ENCODE assay signal across 12 cellular contexts in genomic region chr4:118968813-118969212, GRCh38.
A peak's percentile ranks its signal among the peaks of the same experiment; 100 is the strongest.
DNase-seq lines count a peak whose midpoint lies in the region; ATAC-seq, FAIRE-seq and TF ChIP-seq lines count a peak whose summit lies in the region.
"Had no signal": no experiment of that assay in that cellular context is flagged by ENCODE, and none has a peak within 500 bp of the region (broad histone marks: within the 10 kb centered on the region; RNA-seq: fewer than 3 reads in every experiment).

No MANE protein-coding gene starts in this region.

- FAIRE-seq in GM19239 (lab: Jason Lieb, UNC), result peak; percentile 47
- no peak for FAIRE-seq in kidney (lab: Jason Lieb, UNC)

- no peak for ATAC-seq in T-helper 17 cell

- DNase-seq in GM19239 (ENCODE audit: insufficient read length, low spot score) (no peak), T-helper 17 cell (no peak), right atrium auricular region (ENCODE audit: low spot score) (no peak), renal cortical epithelial cell (ENCODE audit: low read depth) (peak; percentile 30), LoVo (ENCODE audit: low spot score) (no peak), NCI-H1417 treated with DMSO at 0.1 percent for 48 hours (lab: John Stamatoyannopoulos, UW) (no peak), iPS-NIHi11 (ENCODE audit: low spot score) (no peak), kidney (no peak)
- DNase-seq: activated CD8-positive, alpha-beta memory T cell treated with anti-CD3 and anti-CD28 coated beads, Interleukin-2, amount 50 U/mL, for 48 hours; naive thymus-derived CD4-positive, alpha-beta T cell; stimulated activated CD4-positive, alpha-beta T cell treated with anti-CD3 and anti-CD28 coated beads, Interleukin-2, amount 100 ng/mL, for 24 hours had no signal

- H3K36me3 Mint-ChIP-seq in T-helper 17 cell (ENCODE audit: low read depth), result no peaks in the 10 kb centered on the region
- H3K36me3 Mint-ChIP-seq: IgD-negative memory B cell; naive thymus-derived CD4-positive, alpha-beta T cell had no signal

- H3K4me1 ChIP-seq in right atrium auricular region, result peaks cover 0 to 55% of the 10 kb centered on the region in 2 donors
- peaks cover 7 to 14% of the 10 kb centered on the region in 2 donors for H3K4me1 ChIP-seq in kidney (ENCODE audit: control insufficient read depth in 1 of 2, insufficient read depth in 1 of 2, low read depth in 1 of 2, low read length in 2 of 2)

- no peaks in the 10 kb centered on the region for H3K9me3 ChIP-seq in T-helper 17 cell (ENCODE audit: control insufficient read depth, low read length, poor library complexity, severe bottlenecking)
- H3K9me3 ChIP-seq in right atrium auricular region, result no peaks in the 10 kb centered on the region
- no peaks in the 10 kb centered on the region for H3K9me3 ChIP-seq in kidney (ENCODE audit: control insufficient read depth in 1 of 2, low read length in 2 of 2)

- no peak overlapping the region for H3K9ac ChIP-seq in kidney (ENCODE audit: low read length in 2 of 2)

- intact Hi-C loops in kidney (cut with DNase I), result no loop called here

- H3K4me3 ChIP-seq in right atrium auricular region (no peak overlapping the region), kidney (ENCODE audit: low read length in 2 of 2) (peak overlapping the region in 1 of 2 donors; percentile 35)

- peaks cover 4% of the 10 kb centered on the region for H3K27me3 Mint-ChIP-seq in T-helper 17 cell
- H3K27me3 Mint-ChIP-seq: IgD-negative memory B cell had no signal

- H3K36me3 ChIP-seq in right atrium auricular region (no peaks in the 10 kb centered on the region), kidney (ENCODE audit: control insufficient read depth in 1 of 2, insufficient read depth in 2 of 2, low read length in 2 of 2) (no peaks in the 10 kb centered on the region)

- peak overlapping the region; percentile 21 for H3K27ac Mint-ChIP-seq in T-helper 17 cell

- H3K4me1 Mint-ChIP-seq in T-helper 17 cell, result peaks cover 9% of the 10 kb centered on the region

- TF ChIP-seq CTCF in right atrium auricular region (IDR thresholded peaks at IDR 0.05) (no peak), kidney (IDR thresholded peaks at IDR 0.05; ENCODE audit: borderline replicate concordance, extremely low read depth, insufficient read depth) (no peak)

- no peak overlapping the region for H3K4me3 Mint-ChIP-seq in T-helper 17 cell

- H3K27ac ChIP-seq in right atrium auricular region (peak overlapping the region; percentile 52 to 68), kidney (ENCODE audit: low read depth in 2 of 2, low read length in 2 of 2) (peak overlapping the region in 1 of 2 donors; percentile 3)

- H3K27me3 ChIP-seq in right atrium auricular region, result no peaks in the 10 kb centered on the region
